Comparison of ENCODE assay signal across 1 cellular context in the genomic region with DNA sequence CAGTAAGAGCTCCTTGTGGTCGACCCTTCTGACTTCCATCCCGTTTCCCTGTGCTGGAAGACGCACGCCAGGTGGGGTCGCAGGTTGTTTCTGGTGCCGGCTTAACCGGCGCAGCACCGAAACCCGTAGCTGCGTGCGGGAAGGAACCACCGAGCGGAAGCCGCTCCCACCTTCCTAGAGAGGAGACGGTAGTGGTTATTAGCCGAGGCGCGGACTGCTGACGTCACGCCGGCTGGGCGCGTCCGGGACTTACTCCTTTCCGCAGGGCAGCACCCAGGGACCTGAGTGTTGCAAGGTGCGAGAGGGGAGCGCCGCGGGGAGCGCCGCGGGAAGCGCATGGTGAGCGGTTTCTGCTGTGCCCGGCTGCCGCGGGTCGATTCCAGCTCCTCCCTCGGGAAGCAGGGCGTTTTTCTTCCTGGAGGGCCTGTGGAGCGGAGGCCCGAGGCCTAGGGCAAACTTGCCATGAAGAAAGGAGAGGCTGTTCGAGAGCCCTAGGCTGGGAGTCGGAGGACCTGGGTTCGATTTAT.
TF ChIP-seq lines count a peak whose summit lies in the region.

A gene (plus strand): TSS at position 252 of the 527 bp plus-strand sequence. CDS start 4,787 bp downstream, outside the sequence.

TF ChIP-seq in IMR-90, 13 proteins besides CTCF, POLR2A, EP300 and RAD21:
- TF ChIP-seq CEBPB (IDR thresholded peaks at IDR 0.05; ENCODE audit: low read depth, low read length) (0 out of 2 replicates have a peak, but pooled peaks have one; percentile 45), SMC3 (IDR thresholded peaks at IDR 0.05; ENCODE audit: low read depth, low read length) (no peak)
